ENCODE assay signal across 13 cellular contexts in genomic region chr3:128503164-128503651, GRCh38. TPM values are rescaled to one million over a fixed set of nuclear protein-coding genes. Genes with fewer than 3 reads are reported as not detected.
A peak's percentile ranks its signal among the peaks of the same experiment; 100 is the strongest.
DNase-seq lines count a peak whose midpoint lies in the region; ATAC-seq and TF ChIP-seq lines count a peak whose summit lies in the region.
"Had no signal": no experiment of that assay in that cellular context is flagged by ENCODE, and none has a peak within 500 bp of the region (broad histone marks: within the 10 kb centered on the region; RNA-seq: fewer than 3 reads in every experiment).

No MANE protein-coding gene starts in this region.

- DNase-seq in ELR (ENCODE audit: low read depth) (peak; percentile 28), coronary artery (ENCODE audit: low spot score) (peak; percentile 67), neural crest cell (ENCODE audit: low read depth, low spot score) (no peak), NOMO-1 (lab: John Stamatoyannopoulos, UW; ENCODE audit: unreplicated experiment in 2 of 2) (no peak)
- DNase-seq: activated CD8-positive, alpha-beta T cell treated with anti-CD3 and anti-CD28 coated beads, Interleukin-2, amount 10 ng/mL, durations not matched to agents 7 days and 5 days; NCI-H1694 treated with DMSO at 0.1 percent for 48 hours; stimulated activated naive CD8-positive, alpha-beta T cell treated with anti-CD3 and anti-CD28 coated beads, Interleukin-15, amount 100 ng/mL, for 72 hours had no signal

- H3K4me3 ChIP-seq in Loucy (ENCODE audit: low read length, poor library complexity, severe bottlenecking) = no peak overlapping the region
- H3K4me3 ChIP-seq in coronary artery = no peak overlapping the region
- H3K4me3 ChIP-seq: HAP-1, SJSA1 had no signal

- H2AFZ ChIP-seq in Loucy (ENCODE audit: low read length) = no peak overlapping the region

- no peak for ATAC-seq in GM19328 (IDR thresholded peaks at IDR 0.05; ENCODE audit: unreplicated experiment)
- ATAC-seq in HG03520 (IDR thresholded peaks at IDR 0.05; ENCODE audit: unreplicated experiment) = no peak
- ATAC-seq: activated CD8-positive, alpha-beta T cell treated with anti-CD3 and anti-CD28 coated beads, Interleukin-2, amount 10 ng/mL, durations not matched to agents 7 days and 5 days; stimulated activated naive CD8-positive, alpha-beta T cell treated with anti-CD3 and anti-CD28 coated beads, Interleukin-15, amount 100 ng/mL, for 72 hours had no signal

- no peak overlapping the region for H3K4me2 ChIP-seq in Loucy (ENCODE audit: low read depth, low read length, poor library complexity, severe bottlenecking)

- H4K20me1 ChIP-seq in Loucy (ENCODE audit: insufficient read depth, low read length, poor library complexity, severe bottlenecking) = no peaks in the 10 kb centered on the region

- H3K9me2 ChIP-seq in Loucy (replicated peaks; ENCODE audit: low read depth, low read length) = no peaks in the 10 kb centered on the region

- H3F3A ChIP-seq in Loucy (ENCODE audit: low read depth) = no peaks in the 10 kb centered on the region

- peaks cover under 1% of the 10 kb centered on the region for H3K4me1 ChIP-seq in Loucy (ENCODE audit: insufficient read depth, low read length, poor library complexity, severe bottlenecking)
- H3K4me1 ChIP-seq: HAP-1, SJSA1 had no signal

- no peak overlapping the region for H3K27ac Mint-ChIP-seq in neural crest cell (ENCODE audit: unreplicated experiment)
- H3K27ac Mint-ChIP-seq: activated CD8-positive, alpha-beta T cell treated with anti-CD3 and anti-CD28 coated beads, Interleukin-2, amount 10 ng/mL, durations not matched to agents 7 days and 5 days had no signal

- TF ChIP-seq CTCF in Loucy (conservative IDR thresholded peaks at IDR 0.05; ENCODE audit: low read length) (peak; percentile 44), coronary artery (IDR thresholded peaks at IDR 0.05) (no peak), neural crest cell (conservative IDR thresholded peaks at IDR 0.05) (peak; percentile 28)

- H3K9me3 ChIP-seq in Loucy (ENCODE audit: insufficient read depth, low read depth, low read length) = no peaks in the 10 kb centered on the region
- H3K9me3 ChIP-seq: SJSA1 had no signal

- H3K27ac ChIP-seq in coronary artery = no peak overlapping the region
- H3K27ac ChIP-seq: epithelial cell of prostate, SJSA1 had no signal

- H3K27me3 ChIP-seq in Loucy (ENCODE audit: insufficient read depth, low read length, poor library complexity, severe bottlenecking) = no peaks in the 10 kb centered on the region
- H3K27me3 ChIP-seq: SJSA1 had no signal

- H3K79me2 ChIP-seq in Loucy (ENCODE audit: insufficient read depth, low read length) = no peaks in the 10 kb centered on the region

- no peaks in the 10 kb centered on the region for H3K36me3 Mint-ChIP-seq in neural crest cell (ENCODE audit: low read depth)

- H3K9ac ChIP-seq in Loucy (ENCODE audit: low read depth, low read length, poor library complexity, severe bottlenecking) = no peak overlapping the region

- H3K4me1 Mint-ChIP-seq in neural crest cell = peaks cover 3% of the 10 kb centered on the region
- H3K4me1 Mint-ChIP-seq: stimulated activated naive CD8-positive, alpha-beta T cell treated with anti-CD3 and anti-CD28 coated beads, Interleukin-15, amount 100 ng/mL, for 72 hours had no signal

- H3K36me3 ChIP-seq in Loucy (ENCODE audit: insufficient read depth, low read length) = no peaks in the 10 kb centered on the region
- H3K36me3 ChIP-seq: HAP-1 had no signal

- no peak overlapping the region for H3K4me3 Mint-ChIP-seq in neural crest cell
- H3K4me3 Mint-ChIP-seq: activated CD8-positive, alpha-beta T cell treated with anti-CD3 and anti-CD28 coated beads, Interleukin-2, amount 10 ng/mL, durations not matched to agents 7 days and 5 days; stimulated activated naive CD8-positive, alpha-beta T cell treated with anti-CD3 and anti-CD28 coated beads, Interleukin-15, amount 100 ng/mL, for 72 hours had no signal

- H3K27me3 Mint-ChIP-seq in neural crest cell (ENCODE audit: low read depth) = peaks cover 74% of the 10 kb centered on the region

- H3K9me3 Mint-ChIP-seq in neural crest cell = no peaks in the 10 kb centered on the region
- H3K9me3 Mint-ChIP-seq: stimulated activated naive CD8-positive, alpha-beta T cell treated with anti-CD3 and anti-CD28 coated beads, Interleukin-15, amount 100 ng/mL, for 72 hours had no signal

RNA-seq across cellular contexts. Expression of gene GATA2, which starts 10.2 kb away (rescaled TPM):
- total RNA-seq in neural crest cell = 0.30 and 0.52 TPM in 2 replicates
- total RNA-seq: activated CD8-positive, alpha-beta T cell treated with anti-CD3 and anti-CD28 coated beads, Interleukin-2, amount 10 ng/mL, durations not matched to agents 7 days and 5 days had no signal

RNA-seq across cellular contexts. Expression of gene DNAJB8, which starts 36.5 kb away (rescaled TPM):
- not detected in 2 replicates for total RNA-seq in neural crest cell
- total RNA-seq: activated CD8-positive, alpha-beta T cell treated with anti-CD3 and anti-CD28 coated beads, Interleukin-2, amount 10 ng/mL, durations not matched to agents 7 days and 5 days; SJSA1 had no signal

Comparison
In these comparisons a context has a peak if more than half of its experiments do, and no peak if none do; other contexts are left out.
1. DNase-seq: peak in ELR (single experiment) and coronary artery (single experiment); none in neural crest cell (single experiment) and NOMO-1 (0 of 2).